18 cellular contexts compared by ENCODE assay signal in the genomic region with DNA sequence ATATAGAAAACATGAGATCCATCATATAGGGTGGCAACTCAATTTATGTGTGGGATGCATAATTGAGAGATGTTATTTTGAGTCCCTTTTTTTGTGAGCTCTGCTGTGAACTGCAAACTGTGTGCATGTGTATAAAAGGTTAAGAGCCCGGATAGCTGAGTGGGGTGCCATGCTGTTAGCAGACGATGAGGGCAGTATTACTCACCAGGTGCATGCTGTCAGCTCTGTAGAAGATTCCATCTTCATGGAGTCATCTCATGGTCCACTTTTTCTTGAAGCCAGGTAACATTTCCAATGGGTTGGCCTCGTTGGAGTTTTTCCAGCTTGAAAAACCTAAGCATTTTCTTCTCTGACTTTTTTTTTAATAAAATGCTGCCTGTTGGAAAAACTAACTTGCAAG. TPM values are rescaled to one million over a fixed set of nuclear protein-coding genes. Genes with fewer than 3 reads are reported as not detected.
DNase-seq lines count a peak whose midpoint lies in the region; FAIRE-seq and TF ChIP-seq lines count a peak whose summit lies in the region.
"Had no signal": no experiment of that assay in that cellular context is flagged by ENCODE, and none has a peak within 500 bp of the region (broad histone marks: within the 10 kb centered on the region; RNA-seq: fewer than 3 reads in every experiment).

No MANE protein-coding gene starts in this region.

- peak; percentile 56 for DNase-seq in A172 (ENCODE audit: low spot score)
- peak; percentile 38 for DNase-seq in H54 (ENCODE audit: insufficient read length, low spot score)
- DNase-seq in RKO (ENCODE audit: low spot score): peak; percentile 48
- peak; percentile 20 for DNase-seq in epithelial cell of prostate (ENCODE audit: low read depth, low spot score)
- no peak for DNase-seq in NCI-H1105 (lab: John Stamatoyannopoulos, UW)
- DNase-seq in NCI-H446 (lab: John Stamatoyannopoulos, UW): no peak
- no peak for DNase-seq in dorsolateral prefrontal cortex
- DNase-seq in SHP77 (lab: John Stamatoyannopoulos, UW): no peak
- DNase-seq: activated CD4-positive, alpha-beta T cell treated with anti-CD3 and anti-CD28 coated beads for 1 hour; activated CD8-positive, alpha-beta memory T cell treated with anti-CD3 and anti-CD28 coated beads, Interleukin-2, amount 10 ng/mL, durations not matched to agents 7 days and 5 days; CD4-positive, CD25-positive, alpha-beta regulatory T cell; NCI-H1048; NCI-H2171 treated with DMSO at 0.1 percent for 48 hours; NCI-H82; Peyer's patch; T1000 had no signal

- no peak overlapping the region for H3K4me3 ChIP-seq in dorsolateral prefrontal cortex
- H3K4me3 ChIP-seq: cardiac muscle cell, Peyer's patch had no signal

- FAIRE-seq in H54 (lab: Jason Lieb, UNC): peak; percentile 11

- TF ChIP-seq CTCF in dorsolateral prefrontal cortex (IDR thresholded peaks at IDR 0.05 in 54 of 56, conservative IDR thresholded peaks at IDR 0.05 in 2 of 56; ENCODE audit: low read depth in 1 of 56, partially characterized antibody in 56 of 56): no peak

- H3K27me3 ChIP-seq in dorsolateral prefrontal cortex: no peaks in the 10 kb centered on the region
- H3K27me3 ChIP-seq: cardiac muscle cell, Peyer's patch had no signal

- intact Hi-C loops in dorsolateral prefrontal cortex (cut with DNase I): no loop called here

- H3K27ac ChIP-seq in epithelial cell of prostate (no peak overlapping the region), dorsolateral prefrontal cortex (no peak overlapping the region)
- H3K27ac ChIP-seq: cardiac muscle cell, KMS-11, Peyer's patch had no signal

- no peak for TF ChIP-seq POLR2A in H54 (IDR thresholded peaks at IDR 0.05; ENCODE audit: low read depth, low read length)

RNA-seq across cellular contexts. Expression of a gene that starts 43.0 kb away (rescaled TPM):
- 3.7 TPM in 2 replicates for total RNA-seq in A172 (2014; rRNA removed; shearing (Covaris generic))
- total RNA-seq in dorsolateral prefrontal cortex: 10 to 100 TPM; 23.1 to 78.5 (median 45.3) TPM
- total RNA-seq: CD4-positive, CD25-positive, alpha-beta regulatory T cell had no signal

Comparison
In these comparisons a context has a peak if more than half of its experiments do, and no peak if none do; other contexts are left out.
1. DNase-seq: peak in A172 (single experiment), H54 (single experiment), RKO (single experiment) and epithelial cell of prostate (single experiment); none in NCI-H1105 (single experiment), NCI-H446 (0 of 2), dorsolateral prefrontal cortex (0 of 10) and SHP77 (0 of 2).